In genomic region chr1:77583483-77583882, GRCh38 we compare ENCODE assay signal across 17 cellular contexts.
"Had no signal": no experiment of that assay in that cellular context is flagged by ENCODE, and none has a peak within 500 bp of the region (broad histone marks: within the 10 kb centered on the region; RNA-seq: fewer than 3 reads in every experiment).

No MANE protein-coding gene starts in this region.

- H3K36me3 ChIP-seq: breast epithelium had no signal

- ATAC-seq: gastrocnemius medialis; heart right ventricle; stimulated activated naive B cell treated with anti-CD40 and anti-IgM and Interleukin-4, amounts not matched to agents 10 μg/mL and 1 μg/mL and 100 μg/mL, for 72 hours had no signal

- H3K4me3 ChIP-seq: ascending aorta, breast epithelium, gastrocnemius medialis, heart right ventricle, lung, right atrium auricular region, tibial nerve, vagina had no signal

- H3K27ac ChIP-seq: ascending aorta, breast epithelium, gastrocnemius medialis, heart right ventricle, right atrium auricular region, tibial nerve, vagina had no signal

- H3K9me3 ChIP-seq: ascending aorta, breast epithelium, gastrocnemius medialis, heart right ventricle, right atrium auricular region, tibial nerve, vagina had no signal

- H3K4me1 ChIP-seq: ascending aorta, breast epithelium, heart right ventricle, right atrium auricular region, vagina had no signal

- H3K27me3 ChIP-seq: ascending aorta, breast epithelium, gastrocnemius medialis, heart right ventricle, right atrium auricular region, tibial nerve, vagina had no signal

- DNase-seq: activated CD4-positive, alpha-beta memory T cell treated with anti-CD3 and anti-CD28 coated beads for 36 hours; activated CD4-positive, alpha-beta T cell treated with anti-CD3 and anti-CD28 coated beads for 1 hour; activated CD8-positive, alpha-beta memory T cell treated with anti-CD3 and anti-CD28 coated beads, Interleukin-2, amount 50 U/mL, for 4 hours; activated naive CD4-positive, alpha-beta T cell treated with Interleukin-2 at 50 U/mL for 16 hours; erythroblast; gastrocnemius medialis; heart right ventricle; stimulated activated CD4-positive, alpha-beta T cell treated with anti-CD3 and anti-CD28 coated beads, Interleukin-15, amount 100 ng/mL, for 24 hours; stimulated activated CD4-positive, alpha-beta T cell treated with anti-CD3 and anti-CD28 coated beads, Interleukin-4, amount 100 ng/mL, for 1 hour; stimulated activated naive B cell treated with anti-CD40 and anti-IgM and Interleukin-4, amounts not matched to agents 10 μg/mL and 1 μg/mL and 100 μg/mL, for 72 hours; substantia nigra had no signal
